Comparison of ENCODE assay signal across 9 cellular contexts in the genomic region with DNA sequence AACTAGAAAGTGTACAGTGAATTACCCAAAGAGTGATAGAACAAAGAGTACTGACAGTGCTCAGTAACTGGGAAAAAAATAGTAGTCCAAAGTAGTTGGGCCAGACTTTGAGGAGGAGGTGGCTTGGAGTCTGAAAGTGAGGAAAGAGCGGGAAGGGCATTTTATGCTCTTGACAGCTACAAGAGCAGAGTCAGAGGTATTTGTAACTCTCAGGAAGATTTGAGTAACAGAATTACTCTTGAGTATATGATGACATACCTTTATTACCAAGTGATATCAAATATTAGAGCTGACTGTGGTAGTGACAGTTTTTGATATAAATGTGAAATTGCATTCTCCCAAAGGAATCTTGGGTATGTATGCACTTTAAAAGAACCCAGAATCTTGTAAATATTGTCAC. TPM values are rescaled to one million over a fixed set of nuclear protein-coding genes. Genes with fewer than 3 reads are reported as not detected.
DNase-seq lines count a peak whose midpoint lies in the region; ATAC-seq and TF ChIP-seq lines count a peak whose summit lies in the region.
"Had no signal": no experiment of that assay in that cellular context is flagged by ENCODE, and none has a peak within 500 bp of the region (broad histone marks: within the 10 kb centered on the region; RNA-seq: fewer than 3 reads in every experiment).

No MANE protein-coding gene starts in this region.

- ATAC-seq in heart left ventricle (no peak), HG02852 (IDR thresholded peaks at IDR 0.05; ENCODE audit: unreplicated experiment) (no peak)

- H3K27ac Mint-ChIP-seq in activated T-helper 1 cell treated with anti-CD3 and anti-CD28 coated beads, Interleukin-12 subunit alpha, Interleukin-12 subunit beta, Interleukin-2, Interleukin-4 antibody, amounts not matched to agents 30 ng/mL and 10 ng/mL and 1 ng/mL, durations not matched to agents 14 hours and 24 hours and 36 hours: peak overlapping the region; percentile 6
- peak overlapping the region; percentile 2 for H3K27ac Mint-ChIP-seq in type B pancreatic cell

- H3K36me3 ChIP-seq in heart left ventricle (no peaks in the 10 kb centered on the region), iPS-20b (ENCODE audit: insufficient read depth, low read depth, low read length) (no peaks in the 10 kb centered on the region)

- TF ChIP-seq CTCF in heart left ventricle (IDR thresholded peaks at IDR 0.05) (no peak), type B pancreatic cell (conservative IDR thresholded peaks at IDR 0.05) (no peak)

- intact Hi-C loops in heart left ventricle (cut with DNase I) (loop anchor here in 1 of 10 donors (5.0 kb wide), 1 partner anchor 71 kb away; no protein-coding TSS in a partner anchor), cardiac septum (cut with DNase I) (loop anchor here (5.0 kb wide), 2 partner anchors 44 to 71 kb away; no protein-coding TSS in a partner anchor)
- intact Hi-C loops in activated T-helper 1 cell treated with anti-CD3 and anti-CD28 coated beads, Interleukin-12 subunit alpha, Interleukin-12 subunit beta, Interleukin-2, Interleukin-4 antibody, amounts not matched to agents 30 ng/mL and 10 ng/mL and 1 ng/mL, durations not matched to agents 14 hours and 24 hours and 36 hours (cut with micrococcal nuclease): loop anchor here (5.0 kb wide), 1 partner anchor 154 kb away; no protein-coding TSS in a partner anchor

- no peaks in the 10 kb centered on the region for H3K9me3 Mint-ChIP-seq in activated T-helper 1 cell treated with anti-CD3 and anti-CD28 coated beads, Interleukin-12 subunit alpha, Interleukin-12 subunit beta, Interleukin-2, Interleukin-4 antibody, amounts not matched to agents 30 ng/mL and 10 ng/mL and 1 ng/mL, durations not matched to agents 14 hours and 24 hours and 36 hours
- no peaks in the 10 kb centered on the region for H3K9me3 Mint-ChIP-seq in type B pancreatic cell

- H3K9me3 ChIP-seq in heart left ventricle: no peaks in the 10 kb centered on the region
- H3K9me3 ChIP-seq in iPS-20b (ENCODE audit: insufficient read depth, low read depth, low read length): no peaks in the 10 kb centered on the region

- peaks cover 3% of the 10 kb centered on the region for H3K36me3 Mint-ChIP-seq in activated T-helper 1 cell treated with anti-CD3 and anti-CD28 coated beads, Interleukin-12 subunit alpha, Interleukin-12 subunit beta, Interleukin-2, Interleukin-4 antibody, amounts not matched to agents 30 ng/mL and 10 ng/mL and 1 ng/mL, durations not matched to agents 14 hours and 24 hours and 36 hours (ENCODE audit: low read depth)
- H3K36me3 Mint-ChIP-seq in type B pancreatic cell: no peaks in the 10 kb centered on the region

- H3K4me1 Mint-ChIP-seq in activated T-helper 1 cell treated with anti-CD3 and anti-CD28 coated beads, Interleukin-12 subunit alpha, Interleukin-12 subunit beta, Interleukin-2, Interleukin-4 antibody, amounts not matched to agents 30 ng/mL and 10 ng/mL and 1 ng/mL, durations not matched to agents 14 hours and 24 hours and 36 hours (ENCODE audit: low read depth): peaks cover 74% of the 10 kb centered on the region
- peaks cover 50% of the 10 kb centered on the region for H3K4me1 Mint-ChIP-seq in type B pancreatic cell (ENCODE audit: unreplicated experiment)

- WGBS in heart left ventricle, 4 donors: 38 to 49% (median 45%) methylated on average over 1 of the region's 1 CpG

- H3K27me3 ChIP-seq in heart left ventricle: no peaks in the 10 kb centered on the region
- no peaks in the 10 kb centered on the region for H3K27me3 ChIP-seq in iPS-20b (ENCODE audit: insufficient read depth, low read length)

- H3K27me3 Mint-ChIP-seq in activated T-helper 1 cell treated with anti-CD3 and anti-CD28 coated beads, Interleukin-12 subunit alpha, Interleukin-12 subunit beta, Interleukin-2, Interleukin-4 antibody, amounts not matched to agents 30 ng/mL and 10 ng/mL and 1 ng/mL, durations not matched to agents 14 hours and 24 hours and 36 hours (ENCODE audit: insufficient read depth): no peaks in the 10 kb centered on the region
- H3K27me3 Mint-ChIP-seq in type B pancreatic cell: no peaks in the 10 kb centered on the region

- H3K27ac ChIP-seq in heart left ventricle (peak overlapping the region in 6 of 12 donors; percentile 7 to 99 (median 98)), iPS-20b (ENCODE audit: low read length) (no peak overlapping the region)

- H3K4me3 Mint-ChIP-seq in activated T-helper 1 cell treated with anti-CD3 and anti-CD28 coated beads, Interleukin-12 subunit alpha, Interleukin-12 subunit beta, Interleukin-2, Interleukin-4 antibody, amounts not matched to agents 30 ng/mL and 10 ng/mL and 1 ng/mL, durations not matched to agents 14 hours and 24 hours and 36 hours: peak overlapping the region; percentile 98
- peak overlapping the region; percentile 98 for H3K4me3 Mint-ChIP-seq in type B pancreatic cell

- TF ChIP-seq POLR2A in heart left ventricle (IDR thresholded peaks at IDR 0.05): no peak

- no peak for DNase-seq in heart left ventricle
- DNase-seq in cardiac septum (ENCODE audit: low spot score): no peak
- DNase-seq in activated T-helper 1 cell treated with anti-CD3 and anti-CD28 coated beads, Interleukin-12 subunit alpha, Interleukin-12 subunit beta, Interleukin-2, Interleukin-4 antibody, amounts not matched to agents 30 ng/mL and 10 ng/mL and 1 ng/mL, durations not matched to agents 14 hours and 24 hours and 36 hours (ENCODE audit: low spot score): no peak
- DNase-seq in type B pancreatic cell (ENCODE audit: extremely low spot score, unreplicated experiment): no peak
- DNase-seq in ureter (ENCODE audit: low spot score): no peak
- no peak for DNase-seq in dermis blood vessel endothelial cell
- DNase-seq: small intestine had no signal

- H3K4me3 ChIP-seq in heart left ventricle (peak overlapping the region in 9 of 12 donors; percentile 77 to 97 (median 92)), iPS-20b (ENCODE audit: low read length) (peak overlapping the region; percentile 92)

- peak overlapping the region; percentile 89; the same call in 1 of the 2 replicates for H3K9ac ChIP-seq in iPS-20b (ENCODE audit: low read depth, low read length)

- peaks cover 3 to 67% (median 46%) of the 10 kb centered on the region in 12 donors for H3K4me1 ChIP-seq in heart left ventricle
- peaks cover 27% of the 10 kb centered on the region for H3K4me1 ChIP-seq in iPS-20b (ENCODE audit: insufficient read depth, low read length)

RNA-seq across cellular contexts. Expression of gene SLAIN2, which starts 2.2 kb away (rescaled TPM):
- 100 to 1,000 TPM; 106 to 178 (median 138) TPM for total RNA-seq in heart left ventricle
- 100 to 1,000 TPM in 1 of 2 donors, 10 to 100 TPM in 1; 26.0 to 107 TPM for polyA plus RNA-seq in heart left ventricle
- 159 TPM for total RNA-seq in cardiac septum
- total RNA-seq in activated T-helper 1 cell treated with anti-CD3 and anti-CD28 coated beads, Interleukin-12 subunit alpha, Interleukin-12 subunit beta, Interleukin-2, Interleukin-4 antibody, amounts not matched to agents 30 ng/mL and 10 ng/mL and 1 ng/mL, durations not matched to agents 14 hours and 24 hours and 36 hours: 71.4 and 79.4 TPM in 2 replicates
- total RNA-seq in type B pancreatic cell (ENCODE audit: low replicate concordance): 55.8 and 68.5 TPM in 2 replicates
- total RNA-seq in ureter: 92.0 TPM
- 19.9 and 22.7 TPM in 2 replicates for total RNA-seq in dermis blood vessel endothelial cell
